ENCODE assay signal across 31 cellular contexts in genomic region chr15:99017322-99017701, GRCh38. TPM values are rescaled to one million over a fixed set of nuclear protein-coding genes. Genes with fewer than 3 reads are reported as not detected.
A peak's percentile ranks its signal among the peaks of the same experiment; 100 is the strongest.
DNase-seq lines count a peak whose midpoint lies in the region; ATAC-seq and TF ChIP-seq lines count a peak whose summit lies in the region.
"Had no signal": no experiment of that assay in that cellular context is flagged by ENCODE, and none has a peak within 500 bp of the region (broad histone marks: within the 10 kb centered on the region; RNA-seq: fewer than 3 reads in every experiment).

No MANE protein-coding gene starts in this region.

- peaks cover 24% of the 10 kb centered on the region for H3K27me3 ChIP-seq in CD4-positive, alpha-beta T cell (ENCODE audit: control insufficient read depth, insufficient read depth, low read length)
- no peaks in the 10 kb centered on the region for H3K27me3 ChIP-seq in foreskin keratinocyte

- no peak for TF ChIP-seq CTCF in CD4-positive, alpha-beta T cell (IDR thresholded peaks at IDR 0.05)
- TF ChIP-seq CTCF in nephron progenitor cell (IDR thresholded peaks at IDR 0.05), result no peak
- no peak for TF ChIP-seq CTCF in foreskin keratinocyte (conservative IDR thresholded peaks at IDR 0.05)

- no peaks in the 10 kb centered on the region for H3K27me3 Mint-ChIP-seq in CD4-positive, alpha-beta T cell
- H3K27me3 Mint-ChIP-seq in T-helper 17 cell (peaks cover 29% of the 10 kb centered on the region), nephron progenitor cell (ENCODE audit: low read depth, poor library complexity) (peaks cover 19% of the 10 kb centered on the region)

- peak overlapping the region; percentile 81 for H3K4me3 Mint-ChIP-seq in CD4-positive, alpha-beta T cell
- H3K4me3 Mint-ChIP-seq in T-helper 17 cell, result no peak overlapping the region
- peak overlapping the region; percentile 40 for H3K4me3 Mint-ChIP-seq in nephron progenitor cell
- H3K4me3 Mint-ChIP-seq: activated CD4-positive, alpha-beta T cell treated with anti-CD3 and anti-CD28 coated beads, Interleukin-2, amount 10 ng/mL, durations not matched to agents 24 days and 14 days; dendritic cell treated with granulocyte-macrophage colony-stimulating factor and Interleukin-4, amounts not matched to agents 40 ng/mL and 50 ng/mL, for 4 days had no signal

- H3K4me1 ChIP-seq in foreskin keratinocyte, result peaks cover 7% of the 10 kb centered on the region

- peaks cover 5% of the 10 kb centered on the region for H3K4me1 Mint-ChIP-seq in CD4-positive, alpha-beta T cell (ENCODE audit: low read depth)
- H3K4me1 Mint-ChIP-seq in T-helper 17 cell, result peaks cover 13% of the 10 kb centered on the region
- H3K4me1 Mint-ChIP-seq in nephron progenitor cell, result peaks cover 26% of the 10 kb centered on the region
- H3K4me1 Mint-ChIP-seq: activated T-helper 17 cell treated with anti-CD3 and anti-CD28 coated beads, Interleukin-2, amount 50 U/mL, for 72 hours had no signal

- no peak for ATAC-seq in CD4-positive, alpha-beta T cell (ENCODE audit: poor library complexity)
- ATAC-seq in T-helper 17 cell (no peak), HG03432 (IDR thresholded peaks at IDR 0.05; ENCODE audit: unreplicated experiment) (no peak), foreskin keratinocyte (no peak), GM18868 (IDR thresholded peaks at IDR 0.05; ENCODE audit: unreplicated experiment) (no peak)
- ATAC-seq: activated naive CD4-positive, alpha-beta T cell treated with anti-CD3 and anti-CD28 coated beads, Interleukin-2, amount 50 U/mL, for 72 hours; activated T-helper 17 cell treated with anti-CD3 and anti-CD28 coated beads, Interleukin-2, amount 50 U/mL, for 72 hours had no signal

- intact Hi-C loops in CD4-positive, alpha-beta T cell (cut with DNase I, micrococcal nuclease), result no loop called here

- no peak overlapping the region for H3K27ac ChIP-seq in CD4-positive, alpha-beta T cell (ENCODE audit: low read depth, low read length)
- H3K27ac ChIP-seq in foreskin keratinocyte, result no peak overlapping the region
- H3K27ac ChIP-seq: Peyer's patch had no signal

- H3K36me3 Mint-ChIP-seq in CD4-positive, alpha-beta T cell (ENCODE audit: low read depth), result no peaks in the 10 kb centered on the region
- H3K36me3 Mint-ChIP-seq in T-helper 17 cell (ENCODE audit: low read depth) (peaks cover 3% of the 10 kb centered on the region), nephron progenitor cell (ENCODE audit: low read depth) (no peaks in the 10 kb centered on the region)
- H3K36me3 Mint-ChIP-seq: activated naive CD4-positive, alpha-beta T cell treated with anti-CD3 and anti-CD28 coated beads, Interleukin-2, amount 50 U/mL, for 72 hours had no signal

- H3K9me3 Mint-ChIP-seq in CD4-positive, alpha-beta T cell, result no peaks in the 10 kb centered on the region
- H3K9me3 Mint-ChIP-seq in nephron progenitor cell, result no peaks in the 10 kb centered on the region
- H3K9me3 Mint-ChIP-seq: activated CD4-positive, alpha-beta T cell treated with anti-CD3 and anti-CD28 coated beads, Interleukin-2, amount 10 ng/mL, durations not matched to agents 24 days and 14 days; activated naive CD4-positive, alpha-beta T cell treated with anti-CD3 and anti-CD28 coated beads, Interleukin-2, amount 50 U/mL, for 72 hours; activated T-helper 17 cell treated with anti-CD3 and anti-CD28 coated beads, Interleukin-2, amount 50 U/mL, for 72 hours; dendritic cell treated with granulocyte-macrophage colony-stimulating factor and Interleukin-4, amounts not matched to agents 40 ng/mL and 50 ng/mL, for 4 days had no signal

- no peak for DNase-seq in CD4-positive, alpha-beta T cell
- DNase-seq in LHCN-M2 (ENCODE audit: low read depth), result peak; percentile 63
- no peak for DNase-seq in T-helper 17 cell
- no peak for DNase-seq in nephron progenitor cell
- no peak for DNase-seq in LoVo (ENCODE audit: low spot score)
- DNase-seq in foreskin keratinocyte, result no peak
- DNase-seq: activated CD4-positive, alpha-beta T cell treated with anti-CD3 and anti-CD28 coated beads, Interleukin-2, amount 10 ng/mL, durations not matched to agents 24 days and 14 days; activated CD8-positive, alpha-beta memory T cell treated with anti-CD3 and anti-CD28 coated beads, Interleukin-2, amount 50 U/mL, for 4 hours; central memory CD4-positive, alpha-beta T cell; glutamatergic neuron; NCI-H1105 treated with DMSO at 0.1 percent for 48 hours; NCI-H2029 treated with DMSO at 0.1 percent for 48 hours; NCI-H345; Peyer's patch; small intestine; substantia nigra had no signal

- CTCF ChIA-PET in CD4-positive, alpha-beta T cell (lab: Charles Lee), result no interaction called here

- H3K27ac Mint-ChIP-seq in CD4-positive, alpha-beta T cell, result no peak overlapping the region
- H3K27ac Mint-ChIP-seq in T-helper 17 cell (peak overlapping the region; percentile 39), nephron progenitor cell (no peak overlapping the region)
- H3K27ac Mint-ChIP-seq: activated CD4-positive, alpha-beta T cell treated with anti-CD3 and anti-CD28 coated beads, Interleukin-2, amount 10 ng/mL, durations not matched to agents 24 days and 14 days; activated naive CD4-positive, alpha-beta T cell treated with anti-CD3 and anti-CD28 coated beads, Interleukin-2, amount 50 U/mL, for 72 hours; activated T-helper 17 cell treated with anti-CD3 and anti-CD28 coated beads, Interleukin-2, amount 50 U/mL, for 72 hours; dendritic cell treated with granulocyte-macrophage colony-stimulating factor and Interleukin-4, amounts not matched to agents 40 ng/mL and 50 ng/mL, for 4 days had no signal

- H3K9me3 ChIP-seq in CD4-positive, alpha-beta T cell (ENCODE audit: control insufficient read depth, low read length), result no peaks in the 10 kb centered on the region
- no peaks in the 10 kb centered on the region for H3K9me3 ChIP-seq in T-helper 17 cell (ENCODE audit: control insufficient read depth, low read length, poor library complexity, severe bottlenecking)
- H3K9me3 ChIP-seq: BE2C, Peyer's patch had no signal

- POLR2A ChIA-PET in CD4-positive, alpha-beta T cell (lab: Charles Lee), result no interaction called here

RNA-seq across cellular contexts. Expression of gene PGPEP1L, which starts 9.7 kb away (rescaled TPM):
- not detected for total RNA-seq in CD4-positive, alpha-beta T cell
- total RNA-seq in LHCN-M2 (2014; rRNA removed) (not detected in 2 replicates), T-helper 17 cell (not detected), foreskin keratinocyte (not detected in 2 replicates)
- not detected for polyA plus RNA-seq in LHCN-M2 (2012)
- polyA plus RNA-seq in foreskin keratinocyte, result not detected in 2 replicates
- total RNA-seq: A673; activated CD4-positive, alpha-beta T cell treated with anti-CD3 and anti-CD28 coated beads, Interleukin-2, amount 10 ng/mL, durations not matched to agents 24 days and 14 days; activated naive CD4-positive, alpha-beta T cell treated with anti-CD3 and anti-CD28 coated beads, Interleukin-2, amount 50 U/mL, for 72 hours; activated T-helper 17 cell treated with anti-CD3 and anti-CD28 coated beads, Interleukin-2, amount 50 U/mL, for 72 hours; astrocyte; fibroblast of lung; H4; lung microvascular endothelial cell; omental fat pad; Peyer's patch; SK-MEL-5; T-helper 2 cell treated with Interferon-gamma antibody and Interleukin-4, amounts not matched to agents 100 ng/mL and 5 ng/mL, for 36 hours; urinary bladder had no signal
- polyA plus RNA-seq: fibroblast of lung had no signal
